ENCODE assay signal across 1 cellular context in genomic region chr16:68760671-68761275, GRCh38.
TF ChIP-seq lines count a peak whose summit lies in the region.

No MANE protein-coding gene starts in this region.

TF ChIP-seq in GM12878, 131 proteins besides CTCF, POLR2A, EP300 and RAD21 (continued from another document):
- TF ChIP-seq PRDM15 (CRISPR knock-in tag; IDR thresholded peaks at IDR 0.05) = no peak
- TF ChIP-seq CBFB (IDR thresholded peaks at IDR 0.05; ENCODE audit: low read depth) = peak; percentile 71; the same call in 1 of the 2 replicates
- peak; percentile 95 for TF ChIP-seq NR2F1 (conservative IDR thresholded peaks at IDR 0.05)
- no peak for TF ChIP-seq FOXK2 (IDR thresholded peaks at IDR 0.05)
- TF ChIP-seq ASH2L (IDR thresholded peaks at IDR 0.05; ENCODE audit: borderline replicate concordance, low read depth) = no peak
- no peak for TF ChIP-seq NFYA (IDR thresholded peaks at IDR 0.05; ENCODE audit: borderline replicate concordance, low read depth, low read length)
- peak; percentile 84 for TF ChIP-seq JUNB (IDR thresholded peaks at IDR 0.05)
- TF ChIP-seq ZBTB4 (CRISPR knock-in tag; IDR thresholded peaks at IDR 0.05) = no peak
- no peak for TF ChIP-seq CBX5 (IDR thresholded peaks at IDR 0.05; ENCODE audit: low read depth)
- no peak for TF ChIP-seq YY1 (IDR thresholded peaks at IDR 0.05; ENCODE audit: low read depth, low read length)
- TF ChIP-seq GABPA (IDR thresholded peaks at IDR 0.05; ENCODE audit: low read depth) = peak; percentile 72
- no peak for TF ChIP-seq YBX1 (IDR thresholded peaks at IDR 0.05)
- peak; percentile 64 for TF ChIP-seq RELA (IDR thresholded peaks at IDR 0.05; ENCODE audit: borderline replicate concordance, partially characterized antibody)
- no peak for TF ChIP-seq MYB (IDR thresholded peaks at IDR 0.05; ENCODE audit: borderline replicate concordance, low read depth, low read length)
- TF ChIP-seq ELK1 (IDR thresholded peaks at IDR 0.05; ENCODE audit: low read depth, low read length) = peak; percentile 80
- peak; percentile 76 for TF ChIP-seq DPF2 (IDR thresholded peaks at IDR 0.05)
TF ChIP-seq in GM12878: peak in this region for 52.
